21 cellular contexts compared by ENCODE assay signal in the genomic region with DNA sequence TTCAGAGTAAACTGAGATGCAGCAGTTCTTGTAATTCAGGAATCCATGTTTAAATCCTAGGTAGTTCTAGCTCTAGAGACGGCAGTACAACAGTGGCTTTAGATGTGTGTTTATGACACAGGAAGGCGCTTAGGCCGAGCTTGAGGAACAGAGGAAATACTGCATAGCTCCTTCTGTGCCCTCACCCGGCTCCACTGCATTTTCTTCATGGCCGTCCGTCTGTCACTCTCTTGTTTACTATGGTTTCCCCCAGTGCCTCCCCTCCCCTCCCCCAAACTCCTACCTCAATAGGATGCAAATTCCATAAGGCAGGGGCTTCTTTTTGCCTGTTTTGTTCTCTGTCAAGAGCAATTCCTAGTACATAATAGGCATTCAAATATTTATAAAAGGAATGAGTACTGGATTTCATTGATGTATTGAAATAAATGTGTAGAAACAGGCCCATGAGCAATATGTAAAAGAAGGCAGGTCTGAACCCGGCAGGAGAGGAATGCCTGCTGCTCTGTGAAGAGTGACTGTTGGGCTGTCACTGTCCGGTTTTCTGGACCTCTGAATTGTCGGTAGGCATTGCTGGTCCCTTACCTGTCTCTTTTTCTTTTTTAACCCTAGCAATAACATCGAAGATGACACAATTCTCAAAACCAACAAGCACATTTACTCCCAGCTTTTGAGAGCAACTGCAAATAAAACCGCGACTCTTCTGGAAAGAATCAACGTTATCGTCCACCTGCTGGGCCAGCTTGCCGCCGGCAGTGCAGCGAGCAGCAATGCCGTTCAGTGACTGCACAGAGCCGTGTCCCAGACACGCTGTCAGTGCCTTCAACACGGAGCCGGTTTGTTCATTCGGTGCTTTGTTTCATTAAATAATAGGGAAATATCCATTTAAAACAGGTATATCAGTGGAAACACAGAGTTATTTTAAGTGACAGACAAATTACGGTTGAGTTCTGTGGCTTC. TPM values are rescaled to one million over a fixed set of nuclear protein-coding genes. Genes with fewer than 3 reads are reported as not detected.
"Had no signal": no experiment of that assay in that cellular context is flagged by ENCODE, and none has a peak within 500 bp of the region (broad histone marks: within the 10 kb centered on the region; RNA-seq: fewer than 3 reads in every experiment).

No MANE protein-coding gene starts in this region.

- H3K27me3 Mint-ChIP-seq: activated naive CD8-positive, alpha-beta T cell; central memory CD8-positive, alpha-beta T cell; effector memory CD8-positive, alpha-beta T cell; stimulated activated naive CD8-positive, alpha-beta T cell treated with anti-CD3 and anti-CD28 coated beads, Interleukin-15, Interleukin-2, amounts not matched to agents 100 ng/mL and 50 ng/mL, for 24 hours had no signal

- H3K9me3 Mint-ChIP-seq: activated T-helper 2 cell treated with anti-CD3 and anti-CD28 coated beads, Interferon-gamma antibody, Interleukin-2, Interleukin-4, amounts not matched to agents 10 μg/mL and 5 μg/mL and 100 μg/mL, durations not matched to agents 14 hours and 24 hours and 36 hours; central memory CD8-positive, alpha-beta T cell; effector memory CD8-positive, alpha-beta T cell; nephron; stimulated activated naive CD8-positive, alpha-beta T cell treated with anti-CD3 and anti-CD28 coated beads, Interleukin-15, Interleukin-2, amounts not matched to agents 100 ng/mL and 50 ng/mL, for 24 hours had no signal

- H3K27ac Mint-ChIP-seq: activated naive CD8-positive, alpha-beta T cell; activated T-helper 2 cell treated with anti-CD3 and anti-CD28 coated beads, Interferon-gamma antibody, Interleukin-2, Interleukin-4, amounts not matched to agents 10 μg/mL and 5 μg/mL and 100 μg/mL, durations not matched to agents 14 hours and 24 hours and 36 hours; nephron; stimulated activated naive CD8-positive, alpha-beta T cell treated with anti-CD3 and anti-CD28 coated beads, Interleukin-15, Interleukin-2, amounts not matched to agents 100 ng/mL and 50 ng/mL, for 24 hours had no signal

- DNase-seq: activated naive CD4-positive, alpha-beta T cell; activated T-cell treated with anti-CD3 and anti-CD28 coated beads, Interleukin-2, amount 50 U/mL, for 1 hour; adrenal gland; brain microvascular endothelial cell; effector memory CD8-positive, alpha-beta T cell; foreskin fibroblast; hippocampal formation; left ventricle myocardium superior; nucleus accumbens; right cardiac atrium; stimulated activated CD4-positive, alpha-beta T cell treated with anti-CD3 and anti-CD28 coated beads, Interleukin-12 subunit alpha, Interleukin-12 subunit beta, amount 100 ng/mL, for 4 hours; substantia nigra; thyroid gland; upper lobe of right lung had no signal

- H3K27ac ChIP-seq: adrenal gland, ascending aorta, brain microvascular endothelial cell, parathyroid adenoma, thyroid gland, upper lobe of right lung had no signal

- H3K9me3 ChIP-seq: adrenal gland, ascending aorta, thyroid gland, upper lobe of right lung had no signal

- H3K9ac ChIP-seq: parathyroid adenoma had no signal

- H3K4me1 ChIP-seq: adrenal gland, parathyroid adenoma, upper lobe of right lung had no signal

- ATAC-seq: effector memory CD8-positive, alpha-beta T cell; left ventricle myocardium superior; right cardiac atrium; upper lobe of right lung had no signal

- H3K4me3 ChIP-seq: adrenal gland, ascending aorta, thyroid gland, upper lobe of right lung had no signal

- H3K4me3 Mint-ChIP-seq: activated naive CD8-positive, alpha-beta T cell; central memory CD8-positive, alpha-beta T cell; effector memory CD8-positive, alpha-beta T cell; nephron; stimulated activated naive CD8-positive, alpha-beta T cell treated with anti-CD3 and anti-CD28 coated beads, Interleukin-15, Interleukin-2, amounts not matched to agents 100 ng/mL and 50 ng/mL, for 24 hours had no signal

- H3K27me3 ChIP-seq: adrenal gland, ascending aorta, brain microvascular endothelial cell, thyroid gland, upper lobe of right lung had no signal

RNA-seq across cellular contexts. Expression of gene MMP21, which starts 12.7 kb away (rescaled TPM):
- total RNA-seq: ascending aorta, left ventricle myocardium superior, upper lobe of right lung had no signal
